In genomic region chr9:97970106-97970505, GRCh38 we compare ENCODE assay signal across 23 cellular contexts. TPM values are rescaled to one million over a fixed set of nuclear protein-coding genes. Genes with fewer than 3 reads are reported as not detected.
DNase-seq lines count a peak whose midpoint lies in the region; ATAC-seq, FAIRE-seq and TF ChIP-seq lines count a peak whose summit lies in the region.
"Had no signal": no experiment of that assay in that cellular context is flagged by ENCODE, and none has a peak within 500 bp of the region (broad histone marks: within the 10 kb centered on the region; RNA-seq: fewer than 3 reads in every experiment).

No MANE protein-coding gene starts in this region.

- ATAC-seq in DND-41 (ENCODE audit: insufficient read depth, low read depth) (peak; percentile 92), K562 (peak; percentile 18; the same call in 2 of the 3 replicates)
- ATAC-seq: SK-N-SH treated with all-trans-retinoic acid at 6 μM for 48 hours had no signal

- no peak for TF ChIP-seq EP300 in K562 (IDR thresholded peaks at IDR 0.05; ENCODE audit: low read length)

- peak overlapping the region; percentile 52 for H2AFZ ChIP-seq in DND-41 (ENCODE audit: low read depth, low read length)
- H2AFZ ChIP-seq in OCI-LY7 (ENCODE audit: low read length), result no peak overlapping the region
- peak overlapping the region; percentile 84 for H2AFZ ChIP-seq in K562 (ENCODE audit: low read depth, low read length)
- H2AFZ ChIP-seq: GM23248 had no signal

- no peaks in the 10 kb centered on the region for H3K9me2 ChIP-seq in OCI-LY7 (ENCODE audit: insufficient read depth, low read length)

- in situ Hi-C loops in K562 (cut with MboI), result no loop called here

- H3K9me1 ChIP-seq in K562 (ENCODE audit: control insufficient read depth, insufficient read depth, low read length), result no peaks in the 10 kb centered on the region

- H3K36me3 Mint-ChIP-seq in activated CD4-positive, alpha-beta T cell treated with anti-CD3 and anti-CD28 coated beads, Interleukin-2, amount 10 ng/mL, durations not matched to agents 7 days and 5 days (ENCODE audit: low read depth), result no peaks in the 10 kb centered on the region
- H3K36me3 Mint-ChIP-seq in type B pancreatic cell, result no peaks in the 10 kb centered on the region

- no TSS peak for BruUV-seq in OCI-LY7 (replicated peaks; lab: Mats Ljungman, UMichigan)
- BruUV-seq in K562 (replicated peaks; lab: Mats Ljungman, UMichigan), result no TSS peak

- intact Hi-C loops in OCI-LY7 (cut with micrococcal nuclease; ENCODE audit: unreplicated experiment), result no loop called here
- intact Hi-C loops in K562 (cut with micrococcal nuclease), result no loop called here

- H3K27ac ChIP-seq in DND-41 (ENCODE audit: low read length) (peak overlapping the region; percentile 83), OCI-LY7 (ENCODE audit: low read depth, low read length, poor library complexity, severe bottlenecking) (peak overlapping the region; percentile 44), K562 (ENCODE audit: extremely low read depth, low read depth, low read length) (peak overlapping the region; percentile 42; the same call in 1 of the 3 replicates)
- H3K27ac ChIP-seq: 22Rv1, C4-2B, GM23248, Peyer's patch had no signal

- TF ChIP-seq CTCF in DND-41 (IDR thresholded peaks at IDR 0.05; ENCODE audit: borderline replicate concordance, extremely low read depth, low read length, poor library complexity, severe bottlenecking), result no peak
- TF ChIP-seq CTCF in OCI-LY7 (conservative IDR thresholded peaks at IDR 0.05; ENCODE audit: low read length), result no peak
- no peak for TF ChIP-seq CTCF in K562 (IDR thresholded peaks at IDR 0.05 in 2 of 3, conservative IDR thresholded peaks at IDR 0.05 in 1 of 3; ENCODE audit: insufficient read depth in 2 of 3, low read depth in 1 of 3, low read length in 3 of 3)
- no peak for TF ChIP-seq CTCF in type B pancreatic cell (conservative IDR thresholded peaks at IDR 0.05)

- H3K9me3 Mint-ChIP-seq in activated CD4-positive, alpha-beta T cell treated with anti-CD3 and anti-CD28 coated beads, Interleukin-2, amount 10 ng/mL, durations not matched to agents 7 days and 5 days, result peaks cover under 1% of the 10 kb centered on the region
- no peaks in the 10 kb centered on the region for H3K9me3 Mint-ChIP-seq in type B pancreatic cell

- no peak for TF ChIP-seq RAD21 in K562 (CRISPR knock-in tag; conservative IDR thresholded peaks at IDR 0.05 in 1 of 2, IDR thresholded peaks at IDR 0.05 in 1 of 2)

- no peak for FAIRE-seq in K562 (lab: Jason Lieb, UNC)

- 58% methylated on average over 7 of the region's 7 CpGs for WGBS in K562 (ENCODE audit: insufficient coverage, low coverage, missing lambda C conversion rate)

- H3K9ac ChIP-seq in DND-41 (ENCODE audit: low read depth, low read length) (peak overlapping the region; percentile 62), K562 (ENCODE audit: insufficient read depth in 1 of 2, low read depth in 2 of 2, low read length in 2 of 2) (peak overlapping the region in 1 of 2 experiments; percentile 26; a peak in 1 of 4 replicates)
- H3K9ac ChIP-seq: GM23248 had no signal

- CTCF ChIA-PET in activated CD4-positive, alpha-beta T cell treated with anti-CD3 and anti-CD28 coated beads, Interleukin-2, amount 10 ng/mL, durations not matched to agents 7 days and 5 days (lab: Charles Lee), result interaction anchor here (0.8 to 1.3 kb wide), 2 partner anchors 13 to 14 kb away, joined by 3 to 7 read pairs; partner anchors contain the start of gene ANP32B
- CTCF ChIA-PET in OCI-LY7 (lab: Charles Lee; ENCODE audit: unreplicated experiment) (interaction anchor here (0.8 kb wide), 1 partner anchor 48 kb away, joined by 4 read pairs; the partner anchor contains the start of gene TRMO), K562 (lab: Yijun Ruan, JAX; ENCODE audit: low intra/inter-chr PET ratio) (no interaction called here)

- H3K27me3 Mint-ChIP-seq in activated CD4-positive, alpha-beta T cell treated with anti-CD3 and anti-CD28 coated beads, Interleukin-2, amount 10 ng/mL, durations not matched to agents 7 days and 5 days, result peaks cover 10% of the 10 kb centered on the region
- H3K27me3 Mint-ChIP-seq in type B pancreatic cell, result peaks cover 22% of the 10 kb centered on the region

- H3K79me2 ChIP-seq in DND-41 (ENCODE audit: insufficient read depth, low read length) (peaks cover 14% of the 10 kb centered on the region), OCI-LY7 (ENCODE audit: insufficient read depth, low read depth, low read length) (no peaks in the 10 kb centered on the region), K562 (ENCODE audit: control insufficient read depth, insufficient read depth, low read length) (no peaks in the 10 kb centered on the region)

- H3K27ac Mint-ChIP-seq in activated CD4-positive, alpha-beta T cell treated with anti-CD3 and anti-CD28 coated beads, Interleukin-2, amount 10 ng/mL, durations not matched to agents 7 days and 5 days, result peak overlapping the region; percentile 11
- no peak overlapping the region for H3K27ac Mint-ChIP-seq in type B pancreatic cell
- H3K27ac Mint-ChIP-seq: H9, HFFc6 had no signal

- no peak for DNase-seq in activated CD4-positive, alpha-beta T cell treated with anti-CD3 and anti-CD28 coated beads, Interleukin-2, amount 10 ng/mL, durations not matched to agents 7 days and 5 days
- DNase-seq in activated CD4-positive, alpha-beta T cell treated with anti-CD3 and anti-CD28 coated beads for 1 hour, result no peak
- DNase-seq in DND-41 (peak; percentile 81), OCI-LY7 (ENCODE audit: low spot score) (peak; percentile 60), K562 (ENCODE audit: extremely low read depth in 1 of 4, low spot score in 3 of 4) (no peak), amniotic stem cell (lab: John Stamatoyannopoulos, UW) (no peak), type B pancreatic cell (ENCODE audit: extremely low spot score, unreplicated experiment) (no peak)
- DNase-seq in stimulated activated CD8-positive, alpha-beta memory T cell treated with anti-CD3 and anti-CD28 coated beads, Interleukin-4, amount 100 ng/mL, for 48 hours, result no peak
- DNase-seq: ACHN, DMS79, GM23248, H9, HFFc6, NCI-H1105, NCI-H146, NCI-H2029, NCI-H226, NCI-H510A treated with DMSO at 0.1 percent for 48 hours, NCI-H774, Peyer's patch had no signal

- peak overlapping the region; percentile 74 for H3K4me2 ChIP-seq in DND-41 (ENCODE audit: insufficient read depth, low read length)
- H3K4me2 ChIP-seq in OCI-LY7 (ENCODE audit: low read length), result peak overlapping the region; percentile 45
- H3K4me2 ChIP-seq in K562 (ENCODE audit: insufficient read depth, low read length), result no peak overlapping the region

- H3K36me3 ChIP-seq in DND-41 (ENCODE audit: insufficient read depth, low read length) (no peaks in the 10 kb centered on the region), OCI-LY7 (ENCODE audit: insufficient read depth, low read length) (no peaks in the 10 kb centered on the region), K562 (ENCODE audit: control insufficient read depth, insufficient read depth, low read length) (no peaks in the 10 kb centered on the region)
- H3K36me3 ChIP-seq: Peyer's patch had no signal

- H3K27me3 ChIP-seq in DND-41 (ENCODE audit: insufficient read depth, low read length, poor library complexity) (no peaks in the 10 kb centered on the region), K562 (ENCODE audit: control insufficient read depth in 2 of 2, insufficient read depth in 2 of 2, low read length in 2 of 2) (no peaks in the 10 kb centered on the region)
- H3K27me3 ChIP-seq: Peyer's patch had no signal

- peaks cover 45% of the 10 kb centered on the region for H3K4me1 ChIP-seq in DND-41 (ENCODE audit: insufficient read depth, low read length)
- H3K4me1 ChIP-seq in OCI-LY7 (ENCODE audit: insufficient read depth, low read length, poor library complexity, severe bottlenecking), result peaks cover 37% of the 10 kb centered on the region
- peaks cover 0 to 11% of the 10 kb centered on the region in 2 experiments; a peak in 2 of 5 replicates for H3K4me1 ChIP-seq in K562 (replicated peaks in 1 of 2; ENCODE audit: control insufficient read depth in 2 of 2, insufficient read depth in 2 of 2, low read length in 2 of 2)
- H3K4me1 ChIP-seq: Peyer's patch had no signal

- no peaks in the 10 kb centered on the region for H4K20me1 ChIP-seq in DND-41 (ENCODE audit: insufficient read depth, low read length)
- no peaks in the 10 kb centered on the region for H4K20me1 ChIP-seq in OCI-LY7 (ENCODE audit: insufficient read depth, low read length)
- H4K20me1 ChIP-seq in K562 (replicated peaks; ENCODE audit: control insufficient read depth, insufficient read depth, low read length), result no peaks in the 10 kb centered on the region

- no peaks in the 10 kb centered on the region for H3K9me3 ChIP-seq in DND-41 (ENCODE audit: insufficient read depth, low read length, severe bottlenecking)
- 0 out of 2 replicates have a peak, but pooled peaks cover 3% of the 10 kb centered on the region for H3K9me3 ChIP-seq in OCI-LY7 (ENCODE audit: low read length)
- peaks cover 3% of the 10 kb centered on the region; the same call in 1 of the 2 replicates for H3K9me3 ChIP-seq in K562 (replicated peaks; ENCODE audit: control insufficient read depth, insufficient read depth, low read depth, low read length)
- H3K9me3 ChIP-seq: Peyer's patch had no signal

- POLR2A ChIA-PET in activated CD4-positive, alpha-beta T cell treated with anti-CD3 and anti-CD28 coated beads, Interleukin-2, amount 10 ng/mL, durations not matched to agents 7 days and 5 days (lab: Charles Lee), result no interaction called here
- POLR2A ChIA-PET in OCI-LY7 (lab: Charles Lee), result interaction anchor here (3.2 kb wide), 1 partner anchor 11 kb away, joined by 39 read pairs; the partner anchor contains the start of gene ANP32B
- POLR2A ChIA-PET in K562 (lab: Yijun Ruan, JAX), result interaction anchor here (0.7 to 8.3 kb wide), 3 partner anchors 10 to 380 kb away, joined by 3 to 84 read pairs (median 5); partner anchors contain the start of gene ANP32B

- peaks cover 9% of the 10 kb centered on the region for H3K4me1 Mint-ChIP-seq in activated CD4-positive, alpha-beta T cell treated with anti-CD3 and anti-CD28 coated beads, Interleukin-2, amount 10 ng/mL, durations not matched to agents 7 days and 5 days
- H3K4me1 Mint-ChIP-seq in type B pancreatic cell (ENCODE audit: unreplicated experiment), result no peaks in the 10 kb centered on the region

- no peak for TF ChIP-seq POLR2A in K562 (conservative IDR thresholded peaks at IDR 0.05)

- no peak overlapping the region for H3K4me3 Mint-ChIP-seq in activated CD4-positive, alpha-beta T cell treated with anti-CD3 and anti-CD28 coated beads, Interleukin-2, amount 10 ng/mL, durations not matched to agents 7 days and 5 days
- no peak overlapping the region for H3K4me3 Mint-ChIP-seq in type B pancreatic cell
- H3K4me3 Mint-ChIP-seq: H9, HFFc6 had no signal

- H3K4me3 ChIP-seq in DND-41 (ENCODE audit: low read depth in 1 of 2, low read length in 2 of 2), result peak overlapping the region; percentile 17 to 59
- no peak overlapping the region for H3K4me3 ChIP-seq in OCI-LY7 (ENCODE audit: low read depth, low read length, poor library complexity, severe bottlenecking)
- no peak overlapping the region for H3K4me3 ChIP-seq in K562
- H3K4me3 ChIP-seq: GM23248, Peyer's patch had no signal

RNA-seq across cellular contexts. Expression of gene ANP32B, which starts 13.0 kb away (rescaled TPM):
- total RNA-seq in activated CD4-positive, alpha-beta T cell treated with anti-CD3 and anti-CD28 coated beads, Interleukin-2, amount 10 ng/mL, durations not matched to agents 7 days and 5 days, result 100 to 1,000 TPM; 358 to 453 TPM
- total RNA-seq in OCI-LY7 (2014; rRNA removed; shearing (Covaris generic)), result 32.1 and 52.7 TPM in 2 replicates
- total RNA-seq in OCI-LY7 (2022) (389 and 454 TPM in 2 replicates), K562 (2014; rRNA removed) (90.3 and 90.7 TPM in 2 replicates), K562 (2014; rRNA removed; fragmentation: Illumina TruSeq; extraction: Trizol) (80.3 and 96.1 TPM in 2 replicates), K562 (2015; rRNA removed; fragmentation: Illumina TruSeq; extraction: Trizol) (68.9 and 78.4 TPM in 2 replicates), K562 (2021) (384 and 454 TPM in 2 replicates), type B pancreatic cell (ENCODE audit: low replicate concordance) (119 and 156 TPM in 2 replicates)
- total RNA-seq in K562 (2011; cell fraction: chromatin; rRNA removed; ENCODE audit: low replicate concordance), result 103 and 181 TPM in 2 replicates
- total RNA-seq in K562 (2011; cell fraction: nucleolus; rRNA removed), result 53.9 and 79.2 TPM in 2 replicates
- total RNA-seq in K562 (2011; cell fraction: nucleoplasm; rRNA removed), result 96.2 and 106 TPM in 2 replicates
- polyA plus RNA-seq in K562 (2011; rRNA removed) (135 and 147 TPM in 2 replicates), K562 (2014; fragmentation: Illumina TruSeq; extraction: Trizol) (711 and 815 TPM in 2 replicates), K562 (2014; fragmentation: Nextera tagmentation; extraction: Ambion mirVana) (100 to 1,000 TPM in 1 of 2 experiments, 10 to 100 TPM in 1; 87.2 to 141 TPM), K562 (2014; rRNA removed) (331 and 380 TPM in 2 replicates)
- polyA plus RNA-seq in K562 (2011; cell fraction: cytosol; rRNA removed), result 19.4 and 46.5 TPM in 2 replicates
- polyA plus RNA-seq in K562 (2011; cell fraction: nucleus; rRNA removed), result 41.5 and 53.7 TPM in 2 replicates
- polyA plus RNA-seq in K562 (2012), result 595 and 725 TPM in 2 replicates
- polyA minus RNA-seq in K562 (2011; rRNA and poly(A)+ RNA removed), result 117 and 146 TPM in 2 replicates
- polyA minus RNA-seq in K562 (2011; cell fraction: cytosol; rRNA and poly(A)+ RNA removed), result 105 and 106 TPM in 2 replicates
- 31.2 and 52.8 TPM in 2 replicates for polyA minus RNA-seq in K562 (2011; cell fraction: nucleus; rRNA and poly(A)+ RNA removed)

RNA-seq across cellular contexts. Expression of gene HEMGN, which starts 32.1 kb away (rescaled TPM):
- total RNA-seq in activated CD4-positive, alpha-beta T cell treated with anti-CD3 and anti-CD28 coated beads, Interleukin-2, amount 10 ng/mL, durations not matched to agents 7 days and 5 days, result 1 to 10 TPM; 2.2 to 2.9 TPM
- 4.3 and 5.4 TPM in 2 replicates for total RNA-seq in OCI-LY7 (2014; rRNA removed; shearing (Covaris generic))
- total RNA-seq in OCI-LY7 (2022) (3.3 and 3.8 TPM in 2 replicates), K562 (2014; rRNA removed) (107 and 116 TPM in 2 replicates), K562 (2014; rRNA removed; fragmentation: Illumina TruSeq; extraction: Trizol) (182 and 209 TPM in 2 replicates), K562 (2015; rRNA removed; fragmentation: Illumina TruSeq; extraction: Trizol) (54.3 and 56.3 TPM in 2 replicates), K562 (2021) (101 and 104 TPM in 2 replicates), type B pancreatic cell (ENCODE audit: low replicate concordance) (not detected in 2 replicates)
- total RNA-seq in K562 (2011; cell fraction: chromatin; rRNA removed; ENCODE audit: low replicate concordance), result 11.3 and 87.8 TPM in 2 replicates
- 10.7 and 21.2 TPM in 2 replicates for total RNA-seq in K562 (2011; cell fraction: nucleolus; rRNA removed)
- total RNA-seq in K562 (2011; cell fraction: nucleoplasm; rRNA removed), result 28.6 and 33.8 TPM in 2 replicates
- polyA plus RNA-seq in K562 (2011; rRNA removed) (104 and 197 TPM in 2 replicates), K562 (2014; fragmentation: Illumina TruSeq; extraction: Trizol) (183 and 258 TPM in 2 replicates), K562 (2014; fragmentation: Nextera tagmentation; extraction: Ambion mirVana) (100 to 1,000 TPM; 110 to 156 TPM), K562 (2014; rRNA removed) (124 and 137 TPM in 2 replicates)
- 25.0 and 35.1 TPM in 2 replicates for polyA plus RNA-seq in K562 (2011; cell fraction: cytosol; rRNA removed)
- 20.7 and 23.5 TPM in 2 replicates for polyA plus RNA-seq in K562 (2011; cell fraction: nucleus; rRNA removed)
- polyA plus RNA-seq in K562 (2012), result 22.3 and 42.9 TPM in 2 replicates
- 106 and 117 TPM in 2 replicates for polyA minus RNA-seq in K562 (2011; rRNA and poly(A)+ RNA removed)
- 22.3 and 41.9 TPM in 2 replicates for polyA minus RNA-seq in K562 (2011; cell fraction: cytosol; rRNA and poly(A)+ RNA removed)
- 10.1 and 16.6 TPM in 2 replicates for polyA minus RNA-seq in K562 (2011; cell fraction: nucleus; rRNA and poly(A)+ RNA removed)
- total RNA-seq: GM23248, H9, HFFc6, Peyer's patch had no signal
- polyA plus RNA-seq: GM23248 had no signal

RNA-seq across cellular contexts. Expression of gene TRMO, which starts 47.8 kb away (rescaled TPM):
- 10 to 100 TPM; 26.6 to 31.8 TPM for total RNA-seq in activated CD4-positive, alpha-beta T cell treated with anti-CD3 and anti-CD28 coated beads, Interleukin-2, amount 10 ng/mL, durations not matched to agents 7 days and 5 days
- 17.6 and 34.7 TPM in 2 replicates for total RNA-seq in OCI-LY7 (2014; rRNA removed; shearing (Covaris generic))
- 9.3 and 10.9 TPM in 2 replicates for total RNA-seq in OCI-LY7 (2022)
- 9.3 and 20.1 TPM in 2 replicates for total RNA-seq in K562 (2011; cell fraction: chromatin; rRNA removed; ENCODE audit: low replicate concordance)
- total RNA-seq in K562 (2011; cell fraction: nucleolus; rRNA removed), result 6.6 and 6.7 TPM in 2 replicates
- 8.8 and 9.2 TPM in 2 replicates for total RNA-seq in K562 (2011; cell fraction: nucleoplasm; rRNA removed)
- total RNA-seq in K562 (2014; rRNA removed), result 16.2 and 16.7 TPM in 2 replicates
- 16.2 and 18.4 TPM in 2 replicates for total RNA-seq in K562 (2014; rRNA removed; fragmentation: Illumina TruSeq; extraction: Trizol)
- 22.4 and 22.9 TPM in 2 replicates for total RNA-seq in K562 (2015; rRNA removed; fragmentation: Illumina TruSeq; extraction: Trizol)
- total RNA-seq in K562 (2021), result 12.2 and 12.5 TPM in 2 replicates
- 14.2 and 16.3 TPM in 2 replicates for polyA plus RNA-seq in K562 (2011; rRNA removed)
- polyA plus RNA-seq in K562 (2011; cell fraction: cytosol; rRNA removed), result 8.2 and 12.4 TPM in 2 replicates
- 10.3 and 14.4 TPM in 2 replicates for polyA plus RNA-seq in K562 (2011; cell fraction: nucleus; rRNA removed)
- polyA plus RNA-seq in K562 (2012), result 8.9 and 10.4 TPM in 2 replicates
- polyA plus RNA-seq in K562 (2014; fragmentation: Illumina TruSeq; extraction: Trizol), result 17.2 and 20.0 TPM in 2 replicates
- 10 to 100 TPM in 1 of 2 experiments, 1 to 10 TPM in 1; 5.6 to 12.8 TPM for polyA plus RNA-seq in K562 (2014; fragmentation: Nextera tagmentation; extraction: Ambion mirVana)
- 17.2 and 18.4 TPM in 2 replicates for polyA plus RNA-seq in K562 (2014; rRNA removed)
- polyA minus RNA-seq in K562 (2011; rRNA and poly(A)+ RNA removed), result 23.2 and 23.8 TPM in 2 replicates
- polyA minus RNA-seq in K562 (2011; cell fraction: cytosol; rRNA and poly(A)+ RNA removed), result 5.8 and 8.6 TPM in 2 replicates
- 5.1 and 8.1 TPM in 2 replicates for polyA minus RNA-seq in K562 (2011; cell fraction: nucleus; rRNA and poly(A)+ RNA removed)
- total RNA-seq in type B pancreatic cell (ENCODE audit: low replicate concordance), result 11.3 and 13.9 TPM in 2 replicates

Comparison
In these comparisons a context has a peak if more than half of its experiments do, and no peak if none do; other contexts are left out.
1. DNase-seq: peak in DND-41 (single experiment) and OCI-LY7 (single experiment); none in activated CD4-positive, alpha-beta T cell treated with anti-CD3 and anti-CD28 coated beads, Interleukin-2, amount 10 ng/mL, durations not matched to agents 7 days and 5 days (single experiment), activated CD4-positive, alpha-beta T cell treated with anti-CD3 and anti-CD28 coated beads for 1 hour (single experiment), K562 (0 of 4), stimulated activated CD8-positive, alpha-beta memory T cell treated with anti-CD3 and anti-CD28 coated beads, Interleukin-4, amount 100 ng/mL, for 48 hours (single experiment), amniotic stem cell (single experiment) and type B pancreatic cell (single experiment).
2. H3K4me3 ChIP-seq: peak in DND-41 (2 of 2); none in OCI-LY7 (single experiment) and K562 (single experiment).
3. Peak in every context shown above with its lines, with median percentiles within 50 percentile points of each other: H3K27ac ChIP-seq.